Comparison of ENCODE assay signal across 8 cellular contexts in genomic region chr2:130372055-130372832, GRCh38. TPM values are rescaled to one million over a fixed set of nuclear protein-coding genes. Genes with fewer than 3 reads are reported as not detected.
DNase-seq lines count a peak whose midpoint lies in the region; ATAC-seq and TF ChIP-seq lines count a peak whose summit lies in the region.

No MANE protein-coding gene starts in this region.

- H3K4me1 ChIP-seq in KMS-11 (ENCODE audit: low read depth, poor library complexity, severe bottlenecking): peaks cover 47% of the 10 kb centered on the region
- peaks cover 0 to 74% (median 18%) of the 10 kb centered on the region in 12 donors for H3K4me1 ChIP-seq in heart left ventricle
- peaks cover 20% of the 10 kb centered on the region for H3K4me1 ChIP-seq in upper lobe of right lung

- ATAC-seq in GM21737 (IDR thresholded peaks at IDR 0.05; ENCODE audit: unreplicated experiment) (peak; percentile 74), heart left ventricle (peak; percentile 85 to 96 (median 95)), upper lobe of right lung (peak; percentile 96)

- in situ Hi-C loops in G401 (cut with HindIII; ENCODE audit: low sequenced_read_pairs): no loop called here

- TF ChIP-seq POLR2A in heart left ventricle (IDR thresholded peaks at IDR 0.05): peak in 1 of 2 donors; percentile 54

- H3K4me2 ChIP-seq in KMS-11: peak overlapping the region; percentile 88

- H3K79me2 ChIP-seq in KMS-11 (ENCODE audit: insufficient read depth, low read depth): peaks cover 25% of the 10 kb centered on the region; the same call in 1 of the 2 replicates

- intact Hi-C loops in heart left ventricle (cut with DNase I): loop anchor here in 4 of 10 donors (1.0 to 2.0 kb wide), 4 partner anchors 15 to 29 kb away; partner anchors contain the start of genes IMP4 (in 1 of the 4) and PTPN18 (in 1 of the 4)
- intact Hi-C loops in posterior cingulate gyrus (cut with DNase I): loop anchor here (1.0 kb wide), 1 partner anchor 15 kb away; no protein-coding TSS in a partner anchor
- intact Hi-C loops in upper lobe of right lung (cut with DNase I): no loop called here

- no peaks in the 10 kb centered on the region for H4K20me1 ChIP-seq in KMS-11 (ENCODE audit: insufficient read depth)

- no peaks in the 10 kb centered on the region for H3K9me3 ChIP-seq in heart left ventricle
- H3K9me3 ChIP-seq in upper lobe of right lung: no peaks in the 10 kb centered on the region

- 1 to 10% (median 2%) methylated on average over 14 to 81 of the region's 81 CpGs for WGBS in heart left ventricle, 4 donors

- H3K4me3 ChIP-seq in KMS-11 (IDR thresholded peaks at IDR 0.05; ENCODE audit: insufficient read depth, low read depth, low read length): peak overlapping the region; percentile 75
- peak overlapping the region; percentile 57 to 95 (median 86) for H3K4me3 ChIP-seq in heart left ventricle
- peak overlapping the region; percentile 90 for H3K4me3 ChIP-seq in upper lobe of right lung

- peak overlapping the region; percentile 78 for H2AFZ ChIP-seq in KMS-11 (ENCODE audit: low read depth)

- no peaks in the 10 kb centered on the region for H3K27me3 ChIP-seq in KMS-11 (ENCODE audit: insufficient read depth, low read depth)
- no peaks in the 10 kb centered on the region for H3K27me3 ChIP-seq in heart left ventricle
- H3K27me3 ChIP-seq in upper lobe of right lung: no peaks in the 10 kb centered on the region

- H3K27ac ChIP-seq in KMS-11 (peak overlapping the region; percentile 72), heart left ventricle (peak overlapping the region; percentile 84 to 96 (median 90)), upper lobe of right lung (peak overlapping the region; percentile 96)

- H3K36me3 ChIP-seq in KMS-11 (ENCODE audit: insufficient read depth) (no peaks in the 10 kb centered on the region), heart left ventricle (peaks cover 0 to 31% (median 0%) of the 10 kb centered on the region in 9 donors), upper lobe of right lung (peaks cover 4% of the 10 kb centered on the region)

- TF ChIP-seq CTCF in KMS-11 (conservative IDR thresholded peaks at IDR 0.05; ENCODE audit: low read depth, low read length) (peak; percentile 84), heart left ventricle (IDR thresholded peaks at IDR 0.05) (peak; percentile 77 to 97 (median 92)), upper lobe of right lung (IDR thresholded peaks at IDR 0.05) (peak; percentile 93)

- DNase-seq in G401 (ENCODE audit: low spot score): peak; percentile 78
- DNase-seq in SKM-1 treated with dmso at 0.1 percent for 144 hours (lab: John Stamatoyannopoulos, UW; ENCODE audit: unreplicated experiment): peak; percentile 90
- peak; percentile 28 for DNase-seq in activated naive CD8-positive, alpha-beta T cell treated with anti-CD3 and anti-CD28 coated beads, Interleukin-2, amount 50 U/mL, for 16 hours (ENCODE audit: low read depth, low spot score)
- peak; percentile 91 to 97 (median 94) for DNase-seq in heart left ventricle
- DNase-seq in posterior cingulate gyrus: peak; percentile 78 to 99 (median 86)
- peak; percentile 97 for DNase-seq in upper lobe of right lung

- peak overlapping the region; percentile 88 for H3K9ac ChIP-seq in KMS-11

RNA-seq across cellular contexts. Expression of gene PTPN18, which starts 16.4 kb away (rescaled TPM):
- total RNA-seq in G401 (2014; rRNA removed; shearing (Covaris generic)): 24.4 and 26.1 TPM in 2 replicates
- total RNA-seq in heart left ventricle (10 to 100 TPM in 8 of 9 donors, 1 to 10 TPM in 1; 9.7 to 42.5 (median 11.1) TPM), upper lobe of right lung (67.8 TPM)
- 10 to 100 TPM; 16.3 to 16.8 TPM for polyA plus RNA-seq in heart left ventricle

RNA-seq across cellular contexts. Expression of gene IMP4, which starts 29.5 kb away (rescaled TPM):
- 84.2 and 100 TPM in 2 replicates for total RNA-seq in G401 (2014; rRNA removed; shearing (Covaris generic))
- total RNA-seq in heart left ventricle: 100 to 1,000 TPM in 2 of 9 donors, 10 to 100 TPM in 7; 55.8 to 130 (median 68.5) TPM
- polyA plus RNA-seq in heart left ventricle: 100 to 1,000 TPM in 1 of 2 donors, 10 to 100 TPM in 1; 73.7 to 209 TPM
- total RNA-seq in upper lobe of right lung: 55.7 TPM

Comparison
In these comparisons a context has a peak if more than half of its experiments do, and no peak if none do; other contexts are left out.
1. Peak in every context shown above with its lines: DNase-seq, ATAC-seq, H3K4me3 ChIP-seq and H3K27ac ChIP-seq.
2. DNase-seq: peak in every context shown above with its lines; median percentile 97 in upper lobe of right lung; 94 in heart left ventricle; 90 in SKM-1 treated with dmso at 0.1 percent for 144 hours; 86 in posterior cingulate gyrus; 78 in G401; 28 in activated naive CD8-positive, alpha-beta T cell treated with anti-CD3 and anti-CD28 coated beads, Interleukin-2, amount 50 U/mL, for 16 hours.